In the genomic region with DNA sequence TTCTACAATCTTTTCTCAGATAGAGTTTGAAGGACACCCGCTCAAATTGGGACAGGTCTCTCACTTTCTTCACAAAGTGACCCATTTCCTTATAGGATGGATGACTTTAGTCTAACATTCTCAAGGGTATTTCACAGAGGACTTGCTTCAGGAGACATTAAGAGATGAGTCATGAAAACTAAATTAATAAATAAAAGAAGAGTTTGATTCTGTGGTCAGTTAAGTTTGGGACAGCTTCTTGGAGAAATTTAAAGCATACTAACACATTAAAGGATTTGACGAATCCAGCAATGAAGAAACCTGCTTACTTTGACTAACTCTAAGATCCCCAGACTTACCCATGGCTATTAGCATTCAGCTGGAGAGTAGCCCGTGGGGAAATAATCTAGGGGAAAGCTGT, we compare ENCODE assay signal across 21 cellular contexts.
DNase-seq lines count a peak whose midpoint lies in the region; ATAC-seq and TF ChIP-seq lines count a peak whose summit lies in the region.
"Had no signal": no experiment of that assay in that cellular context is flagged by ENCODE, and none has a peak within 500 bp of the region (broad histone marks: within the 10 kb centered on the region; RNA-seq: fewer than 3 reads in every experiment).

No MANE protein-coding gene starts in this region.

- no peak overlapping the region for H3K4me3 Mint-ChIP-seq in CD4-positive, alpha-beta memory T cell
- H3K4me3 Mint-ChIP-seq: B cell had no signal

- POLR2A ChIA-PET in CD4-positive, alpha-beta memory T cell (lab: Charles Lee; ENCODE audit: partially characterized antibody), result no interaction called here

- no peak for DNase-seq in left ventricle myocardium inferior
- no peak for DNase-seq in left ventricle myocardium superior
- DNase-seq in trophoblast cell, result no peak
- DNase-seq in activated effector memory CD4-positive, alpha-beta T cell treated with anti-CD3 and anti-CD28 coated beads, Interleukin-2, amount 50 U/mL, for 16 hours, result no peak
- DNase-seq in CD4-positive, alpha-beta memory T cell, result no peak
- DNase-seq in NCI-H526 (lab: John Stamatoyannopoulos, UW), result no peak
- DNase-seq in mammary epithelial cell, result no peak
- DNase-seq: COR-L47, DMS 273 treated with DMSO at 0.1 percent for 48 hours, DND-41, KBM-7, MV-4-11, NCI-H1417 treated with DMSO at 0.1 percent for 48 hours, NCI-H187 treated with DMSO at 0.1 percent for 48 hours, NCI-H2227 treated with DMSO at 0.1 percent for 48 hours, SHP77 had no signal

- no peak overlapping the region for H3K4me3 ChIP-seq in left ventricle myocardium inferior
- H3K4me3 ChIP-seq in trophoblast cell (ENCODE audit: low read depth, low read length), result no peak overlapping the region
- H3K4me3 ChIP-seq in CD4-positive, alpha-beta memory T cell (ENCODE audit: low read length in 2 of 2), result no peak overlapping the region
- H3K4me3 ChIP-seq in mammary epithelial cell (replicated peaks in 1 of 3; ENCODE audit: insufficient read depth in 1 of 3, low read depth in 2 of 3, low read length in 3 of 3), result no peak overlapping the region
- H3K4me3 ChIP-seq: SK-N-MC had no signal

- no TSS peak for BruUV-seq in mammary epithelial cell (replicated peaks; lab: Mats Ljungman, UMichigan)

- no peak overlapping the region for H2BK12ac ChIP-seq in trophoblast cell (ENCODE audit: low read length)

- H4K91ac ChIP-seq in trophoblast cell (ENCODE audit: low read depth, low read length), result no peak overlapping the region

- H2AFZ ChIP-seq in trophoblast cell (ENCODE audit: insufficient read depth, low read length, poor library complexity) (no peak overlapping the region), mammary epithelial cell (ENCODE audit: low read depth, low read length) (no peak overlapping the region)

- no peaks in the 10 kb centered on the region for H3K36me3 ChIP-seq in left ventricle myocardium inferior
- H3K36me3 ChIP-seq in trophoblast cell (ENCODE audit: control insufficient read depth in 1 of 2, insufficient read depth in 2 of 2, low read length in 2 of 2), result no peaks in the 10 kb centered on the region
- no peaks in the 10 kb centered on the region for H3K36me3 ChIP-seq in CD4-positive, alpha-beta memory T cell (ENCODE audit: insufficient read depth, low read length)
- H3K36me3 ChIP-seq in mammary epithelial cell (ENCODE audit: insufficient read depth, low read length), result no peaks in the 10 kb centered on the region

- H3K27ac ChIP-seq in left ventricle myocardium inferior (replicated peaks), result peak overlapping the region; percentile 62
- H3K27ac ChIP-seq in trophoblast cell (ENCODE audit: low read depth, low read length), result peak overlapping the region; percentile 74
- H3K27ac ChIP-seq in CD4-positive, alpha-beta memory T cell (ENCODE audit: low read depth, low read length), result no peak overlapping the region
- H3K27ac ChIP-seq in mammary epithelial cell (ENCODE audit: insufficient read depth, low read depth, low read length), result no peak overlapping the region
- H3K27ac ChIP-seq: SK-N-MC had no signal

- in situ Hi-C loops in mammary epithelial cell (cut with MboI; ENCODE audit: low sequenced_read_pairs in 2 of 2), result no loop called here

- H3K23ac ChIP-seq in trophoblast cell (ENCODE audit: low read length), result no peak overlapping the region

- no peaks in the 10 kb centered on the region for H3K36me3 Mint-ChIP-seq in CD4-positive, alpha-beta memory T cell

- H3K18ac ChIP-seq in trophoblast cell (ENCODE audit: low read length), result no peak overlapping the region

- H3K4me2 ChIP-seq in trophoblast cell (ENCODE audit: low read length) (peak overlapping the region; percentile 46), mammary epithelial cell (ENCODE audit: insufficient read depth, low read depth, low read length) (no peak overlapping the region)

- H2BK120ac ChIP-seq in trophoblast cell (ENCODE audit: insufficient read depth, low read length, poor library complexity), result no peak overlapping the region

- H3K9me3 Mint-ChIP-seq in CD4-positive, alpha-beta memory T cell, result peaks cover 0 to 12% (median 4%) of the 10 kb centered on the region in 8 donors

- H2BK5ac ChIP-seq in trophoblast cell (ENCODE audit: low read depth, low read length, poor library complexity), result no peak overlapping the region

- H2AK5ac ChIP-seq in trophoblast cell (ENCODE audit: low read length), result no peak overlapping the region

- no peaks in the 10 kb centered on the region for H4K20me1 ChIP-seq in mammary epithelial cell (ENCODE audit: insufficient read depth, low read length)

- H3K79me2 ChIP-seq in trophoblast cell (ENCODE audit: control insufficient read depth, insufficient read depth, low read length, poor library complexity) (peaks cover 2% of the 10 kb centered on the region), mammary epithelial cell (ENCODE audit: insufficient read depth, low read length) (no peaks in the 10 kb centered on the region)

- no peak overlapping the region for H4K12ac ChIP-seq in trophoblast cell (ENCODE audit: low read depth, low read length)

- H3K27ac Mint-ChIP-seq in CD4-positive, alpha-beta memory T cell, result no peak overlapping the region
- H3K27ac Mint-ChIP-seq: B cell had no signal

- H3K9ac ChIP-seq in trophoblast cell (ENCODE audit: low read length) (no peak overlapping the region), mammary epithelial cell (ENCODE audit: insufficient read depth, low read length) (no peak overlapping the region)

- WGBS in trophoblast cell (ENCODE audit: extremely low coverage, insufficient coverage, insufficient read length), result no CpG with 5 or more reads among the region's 3 CpGs
- WGBS in mammary epithelial cell (ENCODE audit: low coverage, missing lambda C conversion rate), result 100% methylated on average over 3 of the region's 3 CpGs

- dilution Hi-C loops in mammary epithelial cell (cut with HindIII; ENCODE audit: low sequenced_read_pairs), result no loop called here

- peaks cover 5% of the 10 kb centered on the region for H3K9me3 ChIP-seq in left ventricle myocardium inferior (replicated peaks)
- peaks cover 2% of the 10 kb centered on the region for H3K9me3 ChIP-seq in trophoblast cell (ENCODE audit: insufficient read depth, low read depth, low read length)
- no peaks in the 10 kb centered on the region for H3K9me3 ChIP-seq in CD4-positive, alpha-beta memory T cell (ENCODE audit: control insufficient read depth in 1 of 2, low read length in 2 of 2)
- H3K9me3 ChIP-seq in mammary epithelial cell (replicated peaks; ENCODE audit: insufficient read depth, low read length), result no peaks in the 10 kb centered on the region

- H3K79me1 ChIP-seq in trophoblast cell (ENCODE audit: low read length), result peaks cover 19% of the 10 kb centered on the region

- intact Hi-C loops in left ventricle myocardium inferior (cut with micrococcal nuclease), result no loop called here
- intact Hi-C loops in left ventricle myocardium superior (cut with micrococcal nuclease), result no loop called here
- intact Hi-C loops in CD4-positive, alpha-beta memory T cell (cut with micrococcal nuclease), result no loop called here
- intact Hi-C loops in mammary epithelial cell (cut with micrococcal nuclease), result no loop called here

- no peaks in the 10 kb centered on the region for H3K4me1 Mint-ChIP-seq in CD4-positive, alpha-beta memory T cell
- H3K4me1 Mint-ChIP-seq: B cell had no signal

- H3K4ac ChIP-seq in trophoblast cell (ENCODE audit: low read depth, low read length), result no peak overlapping the region

- H4K8ac ChIP-seq in trophoblast cell (ENCODE audit: low read depth, low read length), result no peak overlapping the region

- peaks cover 32% of the 10 kb centered on the region for H3K4me1 ChIP-seq in left ventricle myocardium inferior
- H3K4me1 ChIP-seq in trophoblast cell (ENCODE audit: control insufficient read depth in 1 of 2, insufficient read depth in 2 of 2, low read length in 2 of 2), result peaks cover 23 to 35% of the 10 kb centered on the region in 2 experiments
- H3K4me1 ChIP-seq in CD4-positive, alpha-beta memory T cell (ENCODE audit: insufficient read depth, low read length), result no peaks in the 10 kb centered on the region
- H3K4me1 ChIP-seq in mammary epithelial cell (ENCODE audit: insufficient read depth, low read length), result peaks cover 34% of the 10 kb centered on the region

- peaks cover 6 to 9% of the 10 kb centered on the region in 2 donors for H3K27me3 Mint-ChIP-seq in CD4-positive, alpha-beta memory T cell

- no peak for ATAC-seq in left ventricle myocardium superior
- no peak for ATAC-seq in SK-N-SH treated with all-trans-retinoic acid at 6 μM for 48 hours
- ATAC-seq: HepG2, Panc1 had no signal

- TF ChIP-seq CTCF in left ventricle myocardium inferior (IDR thresholded peaks at IDR 0.05; ENCODE audit: borderline replicate concordance) (no peak), mammary epithelial cell (conservative IDR thresholded peaks at IDR 0.05 in 1 of 2, IDR thresholded peaks at IDR 0.05 in 1 of 2; ENCODE audit: extremely low read depth in 1 of 2, insufficient read depth in 1 of 2, low read depth in 1 of 2, low read length in 2 of 2) (no peak)

- CTCF ChIA-PET in CD4-positive, alpha-beta memory T cell (lab: Charles Lee; ENCODE audit: partially characterized antibody), result no interaction called here
- CTCF ChIA-PET in mammary epithelial cell (lab: Charles Lee; ENCODE audit: low non-redundant PET), result no interaction called here

- H3K27me3 ChIP-seq in left ventricle myocardium inferior (ENCODE audit: low read depth) (no peaks in the 10 kb centered on the region), trophoblast cell (ENCODE audit: insufficient read depth, low read length) (no peaks in the 10 kb centered on the region), mammary epithelial cell (ENCODE audit: insufficient read depth, low read length) (no peaks in the 10 kb centered on the region)
- H3K27me3 ChIP-seq in CD4-positive, alpha-beta memory T cell (ENCODE audit: insufficient read depth, low read length), result no peaks in the 10 kb centered on the region

- H3K14ac ChIP-seq in trophoblast cell (ENCODE audit: low read length), result no peak overlapping the region

TF ChIP-seq in SK-N-SH treated with all-trans-retinoic acid at 6 μM for 48 hours, 23 proteins besides CTCF, POLR2A, EP300 and RAD21:
- TF ChIP-seq ARNTL (CRISPR knock-in tag; IDR thresholded peaks at IDR 0.05; ENCODE audit: borderline replicate concordance, low read depth) (no peak), ZC3H10 (CRISPR knock-in tag; IDR thresholded peaks at IDR 0.05) (peak; percentile 90; the same call in 1 of the 2 replicates)

Comparison
In these comparisons a context has a peak if more than half of its experiments do, and no peak if none do; other contexts are left out.
1. H3K27ac ChIP-seq: peak in left ventricle myocardium inferior (single experiment) and trophoblast cell (single experiment); none in CD4-positive, alpha-beta memory T cell (single experiment) and mammary epithelial cell (single experiment).